In the genomic region with DNA sequence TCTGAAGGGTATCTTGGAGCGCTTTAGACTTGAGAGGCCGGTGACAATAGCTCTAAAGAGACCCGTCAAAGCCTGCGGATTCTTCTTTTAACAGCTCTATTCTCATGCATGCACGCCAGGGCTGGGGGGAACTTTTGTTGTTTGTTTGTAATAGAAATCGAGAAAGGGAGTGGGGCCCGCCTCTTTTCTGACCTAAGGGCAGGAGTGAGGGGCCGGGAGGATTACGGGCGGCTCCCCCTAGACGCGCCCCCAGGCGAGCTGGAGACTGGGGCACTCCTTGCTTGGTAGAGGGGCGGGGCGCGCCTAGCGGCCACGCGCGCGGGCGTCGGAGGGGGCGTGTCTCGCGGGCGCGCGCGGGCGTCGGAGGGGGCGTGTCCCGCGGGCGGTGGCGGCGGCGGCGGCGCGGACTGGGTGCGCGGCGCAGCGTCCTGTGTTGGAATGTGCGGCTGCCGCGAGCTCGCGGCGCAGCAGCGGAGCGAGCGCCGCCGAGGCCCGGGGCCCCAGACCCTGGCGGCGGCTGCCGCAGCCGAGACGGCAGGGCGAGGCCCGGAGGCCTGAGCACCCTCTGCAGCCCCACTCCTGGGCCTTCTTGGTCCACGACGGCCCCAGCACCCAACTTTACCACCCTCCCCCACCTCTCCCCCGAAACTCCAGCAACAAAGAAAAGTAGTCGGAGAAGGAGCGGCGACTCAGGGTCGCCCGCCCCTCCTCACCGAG, we compare ENCODE assay signal across 9 cellular contexts. TPM values are rescaled to one million over a fixed set of nuclear protein-coding genes. Genes with fewer than 3 reads are reported as not detected.
DNase-seq lines count a peak whose midpoint lies in the region; ATAC-seq, FAIRE-seq and TF ChIP-seq lines count a peak whose summit lies in the region.
"Had no signal": no experiment of that assay in that cellular context is flagged by ENCODE, and none has a peak within 500 bp of the region (broad histone marks: within the 10 kb centered on the region; RNA-seq: fewer than 3 reads in every experiment).

A gene with protein sequence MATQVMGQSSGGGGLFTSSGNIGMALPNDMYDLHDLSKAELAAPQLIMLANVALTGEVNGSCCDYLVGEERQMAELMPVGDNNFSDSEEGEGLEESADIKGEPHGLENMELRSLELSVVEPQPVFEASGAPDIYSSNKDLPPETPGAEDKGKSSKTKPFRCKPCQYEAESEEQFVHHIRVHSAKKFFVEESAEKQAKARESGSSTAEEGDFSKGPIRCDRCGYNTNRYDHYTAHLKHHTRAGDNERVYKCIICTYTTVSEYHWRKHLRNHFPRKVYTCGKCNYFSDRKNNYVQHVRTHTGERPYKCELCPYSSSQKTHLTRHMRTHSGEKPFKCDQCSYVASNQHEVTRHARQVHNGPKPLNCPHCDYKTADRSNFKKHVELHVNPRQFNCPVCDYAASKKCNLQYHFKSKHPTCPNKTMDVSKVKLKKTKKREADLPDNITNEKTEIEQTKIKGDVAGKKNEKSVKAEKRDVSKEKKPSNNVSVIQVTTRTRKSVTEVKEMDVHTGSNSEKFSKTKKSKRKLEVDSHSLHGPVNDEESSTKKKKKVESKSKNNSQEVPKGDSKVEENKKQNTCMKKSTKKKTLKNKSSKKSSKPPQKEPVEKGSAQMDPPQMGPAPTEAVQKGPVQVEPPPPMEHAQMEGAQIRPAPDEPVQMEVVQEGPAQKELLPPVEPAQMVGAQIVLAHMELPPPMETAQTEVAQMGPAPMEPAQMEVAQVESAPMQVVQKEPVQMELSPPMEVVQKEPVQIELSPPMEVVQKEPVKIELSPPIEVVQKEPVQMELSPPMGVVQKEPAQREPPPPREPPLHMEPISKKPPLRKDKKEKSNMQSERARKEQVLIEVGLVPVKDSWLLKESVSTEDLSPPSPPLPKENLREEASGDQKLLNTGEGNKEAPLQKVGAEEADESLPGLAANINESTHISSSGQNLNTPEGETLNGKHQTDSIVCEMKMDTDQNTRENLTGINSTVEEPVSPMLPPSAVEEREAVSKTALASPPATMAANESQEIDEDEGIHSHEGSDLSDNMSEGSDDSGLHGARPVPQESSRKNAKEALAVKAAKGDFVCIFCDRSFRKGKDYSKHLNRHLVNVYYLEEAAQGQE (plus strand): TSS at position 412 of the 717 bp plus-strand sequence. CDS start 2,739 bp downstream, outside the sequence.

- H3K27me3 Mint-ChIP-seq in HFFc6 (ENCODE audit: insufficient read depth) (peaks cover 15% of the 10 kb centered on the region), activated B cell treated with CpG ODN at 0.5 μM for 24 hours (no peaks in the 10 kb centered on the region), immature natural killer cell (ENCODE audit: low read depth in 3 of 3) (peaks cover 5 to 13% (median 12%) of the 10 kb centered on the region in 3 donors)

- POLR2A ChIA-PET in activated B cell treated with CpG ODN at 0.5 μM for 24 hours (lab: Charles Lee), result interaction anchor here (0.6 to 4.5 kb wide), 8 partner anchors 10 to 1512 kb away, joined by 3 to 127 read pairs (median 5); a partner anchor contains a TSS

- H3K4me3 Mint-ChIP-seq in HFFc6 (peak within 1 kb of the TSS; percentile 91), activated B cell treated with CpG ODN at 0.5 μM for 24 hours (peak within 1 kb of the TSS; percentile 91), immature natural killer cell (peak within 1 kb of the TSS; percentile 91 to 96 (median 92))

- no peak for FAIRE-seq in bronchial epithelial cell (lab: Jason Lieb, UNC)
- FAIRE-seq: A204.1 had no signal

- H3K36me3 ChIP-seq in bronchial epithelial cell (ENCODE audit: control insufficient read depth, insufficient read depth, low read length), result no peaks in the 10 kb centered on the region

- H3K4me3 ChIP-seq in NB4 (ENCODE audit: low read depth, low read length), result peak within 1 kb of the TSS; percentile 66
- peak within 1 kb of the TSS; percentile 89 for H3K4me3 ChIP-seq in bronchial epithelial cell (ENCODE audit: low read depth, low read length)

- intact Hi-C loops in activated B cell treated with CpG ODN at 0.5 μM for 24 hours (cut with micrococcal nuclease), result loop anchor here (1.0 to 5.0 kb wide), 10 partner anchors 70 to 1511 kb away; a partner anchor contains a TSS

- TF ChIP-seq CTCF in HFFc6 (IDR thresholded peaks at IDR 0.05) (no peak), NB4 (IDR thresholded peaks at IDR 0.05; ENCODE audit: low read depth, low read length) (no peak), activated B cell treated with CpG ODN at 0.5 μM for 24 hours (IDR thresholded peaks at IDR 0.05) (no peak), bronchial epithelial cell (IDR thresholded peaks at IDR 0.05; ENCODE audit: insufficient read depth, low read length, severe bottlenecking) (no peak)

- CTCF ChIA-PET in activated B cell treated with CpG ODN at 0.5 μM for 24 hours (lab: Charles Lee), result interaction anchor here (0.8 to 2.8 kb wide), 3 partner anchors 70 to 959 kb away, joined by 3 to 17 read pairs (median 4); a partner anchor contains a TSS

- peak; percentile 59 for ATAC-seq in activated B cell treated with CpG ODN at 0.5 μM for 24 hours (ENCODE audit: low read depth)

- H3K4me1 Mint-ChIP-seq in HFFc6 (ENCODE audit: low read depth) (peaks cover 32% of the 10 kb centered on the region), activated B cell treated with CpG ODN at 0.5 μM for 24 hours (peaks cover 41% of the 10 kb centered on the region), immature natural killer cell (peaks cover 37 to 43% of the 10 kb centered on the region in 2 donors)

- TF ChIP-seq POLR2A in NB4 (IDR thresholded peaks at IDR 0.05; ENCODE audit: extremely low read depth, insufficient read length), result peak; percentile 73

- DNase-seq in DMS 273 (lab: John Stamatoyannopoulos, UW; ENCODE audit: unreplicated experiment) (peak; percentile 84), DMS 273 treated with DMSO at 0.1 percent for 48 hours (lab: John Stamatoyannopoulos, UW) (no peak), HFFc6 (peak; percentile 49), NB4 (ENCODE audit: low read depth) (peak; percentile 84), activated B cell treated with CpG ODN at 0.5 μM for 24 hours (peak; percentile 90), bronchial epithelial cell (ENCODE audit: low read depth) (peak; percentile 14), immature natural killer cell (peak; percentile 83 to 90 (median 84)), smooth muscle cell of the brain vasculature (ENCODE audit: low read depth, low spot score) (peak; percentile 29)

- H3K36me3 Mint-ChIP-seq in HFFc6 (ENCODE audit: low read depth), result peaks cover 22% of the 10 kb centered on the region
- peaks cover 15% of the 10 kb centered on the region for H3K36me3 Mint-ChIP-seq in activated B cell treated with CpG ODN at 0.5 μM for 24 hours (ENCODE audit: low read depth)
- H3K36me3 Mint-ChIP-seq in immature natural killer cell, result peaks cover 0 to 5% (median 0%) of the 10 kb centered on the region in 3 donors

- no peaks in the 10 kb centered on the region for H3K9me3 Mint-ChIP-seq in HFFc6
- no peaks in the 10 kb centered on the region for H3K9me3 Mint-ChIP-seq in activated B cell treated with CpG ODN at 0.5 μM for 24 hours
- no peaks in the 10 kb centered on the region for H3K9me3 Mint-ChIP-seq in immature natural killer cell

- H3K27ac Mint-ChIP-seq in HFFc6 (no peak within 1 kb of the TSS; the same call in 1 of the 2 replicates), activated B cell treated with CpG ODN at 0.5 μM for 24 hours (peak within 1 kb of the TSS; percentile 77), immature natural killer cell (peak within 1 kb of the TSS; percentile 69 to 93 (median 88))

- H3K27me3 ChIP-seq in bronchial epithelial cell (ENCODE audit: control insufficient read depth, insufficient read depth, low read length), result no peaks in the 10 kb centered on the region

RNA-seq across cellular contexts. Expression of the gene that starts here (rescaled TPM):
- total RNA-seq in HFFc6 (2021; fragmentation: NEBNext Ultra II Directional; extraction: Animal tissue kit (Norgen Biotek cat#: 25700)), result 10 to 100 TPM; 48.0 to 53.4 (median 52.1) TPM
- total RNA-seq in activated B cell treated with CpG ODN at 0.5 μM for 24 hours, result 48.3 and 49.1 TPM in 2 replicates
- 17.6 and 21.6 TPM in 2 replicates for total RNA-seq in bronchial epithelial cell
- 100 to 1,000 TPM; 106 to 193 (median 144) TPM for polyA plus RNA-seq in immature natural killer cell
